Comparison of ENCODE assay signal across 25 cellular contexts in the genomic region with DNA sequence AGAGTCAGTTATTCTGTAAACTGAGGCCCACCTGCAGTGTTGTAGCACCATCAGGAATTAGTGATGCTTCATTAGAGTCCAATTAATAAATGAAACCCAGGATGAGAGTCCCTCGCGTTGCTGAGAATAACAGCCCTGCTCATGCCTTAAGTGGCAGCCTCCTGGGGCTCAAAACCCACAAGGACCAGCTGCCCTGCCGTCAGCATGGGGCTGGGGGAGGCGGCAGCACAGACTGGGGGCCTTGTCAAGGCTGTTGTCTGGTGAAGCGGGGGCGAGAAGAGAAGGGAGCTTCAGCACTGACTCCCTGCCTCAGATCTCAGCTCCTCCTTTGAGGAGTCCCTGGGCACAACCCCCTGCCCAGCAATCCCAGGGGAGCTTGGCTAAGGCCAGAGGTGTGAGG. TPM values are rescaled to one million over a fixed set of nuclear protein-coding genes. Genes with fewer than 3 reads are reported as not detected.
DNase-seq lines count a peak whose midpoint lies in the region; ATAC-seq, FAIRE-seq and TF ChIP-seq lines count a peak whose summit lies in the region.
"Had no signal": no experiment of that assay in that cellular context is flagged by ENCODE, and none has a peak within 500 bp of the region (broad histone marks: within the 10 kb centered on the region; RNA-seq: fewer than 3 reads in every experiment).

No MANE protein-coding gene starts in this region.

- TF ChIP-seq CTCF in WERI-Rb-1 (IDR thresholded peaks at IDR 0.05; ENCODE audit: low read depth, low read length) (no peak), foreskin keratinocyte (conservative IDR thresholded peaks at IDR 0.05) (no peak)

- H3K9me3 ChIP-seq in WERI-Rb-1 (ENCODE audit: severe bottlenecking): no peaks in the 10 kb centered on the region
- H3K9me3 ChIP-seq: BLaER1 treated with 17β-estradiol and CSF1 and Interleukin-3, amounts not matched to agents 10 nM and 100 nM; MG63; SJCRH30 had no signal

- H3K27me3 ChIP-seq in WERI-Rb-1 (ENCODE audit: insufficient read depth, low read depth, severe bottlenecking) (no peaks in the 10 kb centered on the region), foreskin keratinocyte (peaks cover 71% of the 10 kb centered on the region)
- H3K27me3 ChIP-seq: BLaER1 treated with 17β-estradiol and CSF1 and Interleukin-3, amounts not matched to agents 10 nM and 100 nM; MG63; SJCRH30 had no signal

- intact Hi-C loops in Right ventricle myocardium inferior (cut with DNase I) (no loop called here), left cardiac atrium (cut with DNase I) (no loop called here)

- DNase-seq in Right ventricle myocardium inferior (ENCODE audit: missing footprints) (peak; percentile 21), left cardiac atrium (no peak), NCI-H1417 treated with DMSO at 0.1 percent for 48 hours (lab: John Stamatoyannopoulos, UW) (peak; percentile 58), WERI-Rb-1 (no peak), glomerular visceral epithelial cell (ENCODE audit: extremely low spot score) (no peak), foreskin keratinocyte (no peak), HTR-8/SVneo (ENCODE audit: insufficient read length, low spot score) (no peak)
- DNase-seq: CD4-positive, alpha-beta T cell; DND-41; KBM-7; MG63; NCI-H1930; NCI-H345; NCI-H510A treated with DMSO at 0.1 percent for 48 hours; NCI-H774; SJCRH30; T-helper 2 cell had no signal

- H3K27ac ChIP-seq in WERI-Rb-1 (0 out of 2 replicates have a peak overlapping the region, but pooled peaks have one; percentile 8), foreskin keratinocyte (no peak overlapping the region)
- H3K27ac ChIP-seq: BLaER1 treated with 17β-estradiol and CSF1 and Interleukin-3, amounts not matched to agents 10 nM and 100 nM; SJCRH30 had no signal

- no peak for FAIRE-seq in HTR-8/SVneo (lab: Jason Lieb, UNC)
- FAIRE-seq: A204.1, GM12892, GM19239, H54, RCC 7860 had no signal

- no peaks in the 10 kb centered on the region for H3K4me1 ChIP-seq in foreskin keratinocyte

- no peak for ATAC-seq in Right ventricle myocardium inferior
- no peak for ATAC-seq in left cardiac atrium
- no peak for ATAC-seq in foreskin keratinocyte
- ATAC-seq: SK-N-SH treated with all-trans-retinoic acid at 6 μM for 48 hours had no signal

- H3K4me3 ChIP-seq in WERI-Rb-1 (ENCODE audit: low read depth, low read length): no peak overlapping the region
- H3K4me3 ChIP-seq: BLaER1 treated with 17β-estradiol and CSF1 and Interleukin-3, amounts not matched to agents 10 nM and 100 nM; MG63; SJCRH30 had no signal

- H3K36me3 ChIP-seq in WERI-Rb-1: no peaks in the 10 kb centered on the region
- H3K36me3 ChIP-seq: BLaER1 treated with 17β-estradiol and CSF1 and Interleukin-3, amounts not matched to agents 10 nM and 100 nM; MG63; SJCRH30 had no signal

RNA-seq across cellular contexts. Expression of gene CCDC33, which starts 21.0 kb away (rescaled TPM):
- total RNA-seq in Right ventricle myocardium inferior (not detected), left cardiac atrium (not detected), foreskin keratinocyte (not detected in 2 replicates)
- not detected in 2 replicates for polyA plus RNA-seq in foreskin keratinocyte
- total RNA-seq: CD4-positive, alpha-beta T cell had no signal
- polyA plus RNA-seq: AG04450 had no signal

RNA-seq across cellular contexts. Expression of gene STRA6, which starts 54.5 kb away (rescaled TPM):
- not detected for total RNA-seq in Right ventricle myocardium inferior
- total RNA-seq in left cardiac atrium: not detected
- not detected in 2 replicates for total RNA-seq in foreskin keratinocyte
- not detected in 2 replicates for polyA plus RNA-seq in foreskin keratinocyte
- total RNA-seq: CD4-positive, alpha-beta T cell had no signal

Comparison
In these comparisons a context has a peak if more than half of its experiments do, and no peak if none do; other contexts are left out.
1. DNase-seq: peak in Right ventricle myocardium inferior (single experiment) and NCI-H1417 treated with DMSO at 0.1 percent for 48 hours (single experiment); none in left cardiac atrium (single experiment), WERI-Rb-1 (single experiment), glomerular visceral epithelial cell (single experiment), foreskin keratinocyte (0 of 2) and HTR-8/SVneo (single experiment).